8 cellular contexts compared by ENCODE assay signal in genomic region chr7:25260862-25261454, GRCh38. TPM values are rescaled to one million over a fixed set of nuclear protein-coding genes. Genes with fewer than 3 reads are reported as not detected.
DNase-seq lines count a peak whose midpoint lies in the region; ATAC-seq and TF ChIP-seq lines count a peak whose summit lies in the region.

No MANE protein-coding gene starts in this region.

- 45 to 51% methylated on average over 4 to 5 of the region's 5 CpGs for WGBS in heart right ventricle, 2 donors

- intact Hi-C loops in heart right ventricle (cut with DNase I) = loop anchor here in 4 of 10 donors (2.0 to 10.0 kb wide), 5 partner anchors 128 to 594 kb away; no protein-coding TSS in a partner anchor

- H3K27me3 ChIP-seq in osteoblast (ENCODE audit: insufficient read depth, low read length) (no peaks in the 10 kb centered on the region), heart right ventricle (peaks cover 0 to 9% (median 0%) of the 10 kb centered on the region in 7 donors)

- no peaks in the 10 kb centered on the region for H3K9me3 ChIP-seq in osteoblast (ENCODE audit: low read depth, low read length)
- no peaks in the 10 kb centered on the region for H3K9me3 ChIP-seq in heart right ventricle

- H3K4me3 ChIP-seq in astrocyte of the cerebellum (ENCODE audit: low read depth, low read length) = no peak overlapping the region
- H3K4me3 ChIP-seq in osteoblast (ENCODE audit: insufficient read depth, low read length) = peak overlapping the region; percentile 57
- H3K4me3 ChIP-seq in heart right ventricle = peak overlapping the region in 2 of 10 donors; percentile 6 to 11

- ATAC-seq in GM18498 (IDR thresholded peaks at IDR 0.05; ENCODE audit: unreplicated experiment) (peak; percentile 67), HG02571 (IDR thresholded peaks at IDR 0.05; ENCODE audit: unreplicated experiment) (no peak), GM21576 (IDR thresholded peaks at IDR 0.05; ENCODE audit: unreplicated experiment) (no peak), heart right ventricle (no peak)

- peak; percentile 6 for DNase-seq in KG1 (lab: John Stamatoyannopoulos, UW)
- peak; percentile 31 for DNase-seq in astrocyte of the cerebellum (ENCODE audit: low read depth)
- no peak for DNase-seq in osteoblast (ENCODE audit: insufficient read length, low spot score, missing footprints)
- DNase-seq in heart right ventricle = no peak
- no peak for DNase-seq in activated gamma-delta T cell (lab: John Stamatoyannopoulos, UW)

- no peaks in the 10 kb centered on the region for H4K20me1 ChIP-seq in osteoblast (ENCODE audit: insufficient read depth, low read length)

- H3K4me2 ChIP-seq in osteoblast (ENCODE audit: insufficient read depth, low read length) = peak overlapping the region; percentile 73

- H3K4me1 ChIP-seq in osteoblast (ENCODE audit: insufficient read depth, low read length) (peaks cover 10% of the 10 kb centered on the region), heart right ventricle (peaks cover 0 to 27% (median 0%) of the 10 kb centered on the region in 9 donors)

- in situ Hi-C loops in astrocyte of the cerebellum (cut with HindIII; ENCODE audit: low sequenced_read_pairs) = no loop called here

- no peaks in the 10 kb centered on the region for H3K79me2 ChIP-seq in osteoblast (ENCODE audit: insufficient read depth, low read length)

- H3K27ac ChIP-seq in osteoblast (ENCODE audit: low read depth, low read length) (peak overlapping the region; percentile 13), heart right ventricle (peak overlapping the region in 2 of 10 donors; percentile 10 to 56)

- H3K36me3 ChIP-seq in osteoblast (ENCODE audit: insufficient read depth, low read length) (no peaks in the 10 kb centered on the region), heart right ventricle (no peaks in the 10 kb centered on the region)

- TF ChIP-seq CTCF in astrocyte of the cerebellum (IDR thresholded peaks at IDR 0.05; ENCODE audit: low read depth, low read length, missing control alignments) = no peak
- no peak for TF ChIP-seq CTCF in osteoblast (IDR thresholded peaks at IDR 0.05; ENCODE audit: extremely low read depth, low read depth, low read length)
- no peak for TF ChIP-seq CTCF in heart right ventricle (IDR thresholded peaks at IDR 0.05)

- H2AFZ ChIP-seq in osteoblast (ENCODE audit: low read length) = peak overlapping the region; percentile 80

RNA-seq across cellular contexts. Expression of gene NPVF, which starts 32.7 kb away (rescaled TPM):
- total RNA-seq in osteoblast (not detected in 2 replicates), heart right ventricle (not detected)
- not detected for polyA plus RNA-seq in heart right ventricle

Comparison
In these comparisons a context has a peak if more than half of its experiments do, and no peak if none do; other contexts are left out.
1. DNase-seq: peak in KG1 (single experiment) and astrocyte of the cerebellum (single experiment); none in osteoblast (single experiment), heart right ventricle (0 of 2) and activated gamma-delta T cell (single experiment).